ENCODE assay signal across 20 cellular contexts in genomic region chr6:51630011-51630410, GRCh38.
A peak's percentile ranks its signal among the peaks of the same experiment; 100 is the strongest.
DNase-seq lines count a peak whose midpoint lies in the region; TF ChIP-seq lines count a peak whose summit lies in the region.
"Had no signal": no experiment of that assay in that cellular context is flagged by ENCODE, and none has a peak within 500 bp of the region (broad histone marks: within the 10 kb centered on the region; RNA-seq: fewer than 3 reads in every experiment).

No MANE protein-coding gene starts in this region.

- TF ChIP-seq CTCF in neural crest cell (conservative IDR thresholded peaks at IDR 0.05): no peak

- no peaks in the 10 kb centered on the region for H3K9me3 ChIP-seq in MG63
- H3K9me3 ChIP-seq: A549 had no signal

- H3K4me1 Mint-ChIP-seq in neural crest cell: peaks cover 41% of the 10 kb centered on the region
- H3K4me1 Mint-ChIP-seq: B cell had no signal

- no peaks in the 10 kb centered on the region for H3K27me3 Mint-ChIP-seq in neural crest cell (ENCODE audit: low read depth)
- H3K27me3 Mint-ChIP-seq: B cell; CD4-positive, alpha-beta T cell had no signal

- H3K9me3 Mint-ChIP-seq in neural crest cell: peaks cover 8% of the 10 kb centered on the region

- peak; percentile 56 for DNase-seq in COLO829 (ENCODE audit: low spot score)
- DNase-seq in SK-MEL-5 (ENCODE audit: low read depth, low spot score): peak; percentile 78
- DNase-seq in neural crest cell (ENCODE audit: low read depth, low spot score): no peak
- DNase-seq in MG63: no peak
- no peak for DNase-seq in NCI-H526 treated with DMSO at 0.1 percent for 48 hours (lab: John Stamatoyannopoulos, UW)
- DNase-seq: AML-193; CD4-positive, alpha-beta T cell; CD8-positive, alpha-beta T cell; COR-L47; DMS 273 treated with DMSO at 0.1 percent for 48 hours; DMS153; DMS53; DMS79; DND-41; EL; GDM1 had no signal

- H3K27ac Mint-ChIP-seq in neural crest cell (ENCODE audit: unreplicated experiment): no peak overlapping the region
- H3K27ac Mint-ChIP-seq: B cell; CD4-positive, alpha-beta T cell; CD8-positive, alpha-beta T cell had no signal

- H3K36me3 ChIP-seq in MG63: no peaks in the 10 kb centered on the region
- H3K36me3 ChIP-seq: BLaER1 treated with 17β-estradiol and CSF1 and Interleukin-3, amounts not matched to agents 10 nM and 100 nM had no signal

- H3K4me3 Mint-ChIP-seq in neural crest cell: peak overlapping the region; percentile 11
- H3K4me3 Mint-ChIP-seq: B cell; CD4-positive, alpha-beta T cell; CD8-positive, alpha-beta T cell had no signal

- H3K36me3 Mint-ChIP-seq in neural crest cell (ENCODE audit: low read depth): peaks cover 7% of the 10 kb centered on the region
- H3K36me3 Mint-ChIP-seq: CD8-positive, alpha-beta T cell had no signal

- no peak overlapping the region for H3K4me3 ChIP-seq in MG63
- H3K4me3 ChIP-seq: A549; BLaER1 treated with 17β-estradiol and CSF1 and Interleukin-3, amounts not matched to agents 10 nM and 100 nM; GM12878 had no signal

- H3K27me3 ChIP-seq in MG63: no peaks in the 10 kb centered on the region
- H3K27me3 ChIP-seq: BLaER1 treated with 17β-estradiol and CSF1 and Interleukin-3, amounts not matched to agents 10 nM and 100 nM had no signal

- in situ Hi-C loops in SK-MEL-5 (cut with HindIII; ENCODE audit: low pct_unique_long_range_greater_than_20kb, low sequenced_read_pairs): no loop called here

Comparison
In these comparisons a context has a peak if more than half of its experiments do, and no peak if none do; other contexts are left out.
1. DNase-seq: peak in COLO829 (single experiment) and SK-MEL-5 (single experiment); none in neural crest cell (single experiment), MG63 (single experiment) and NCI-H526 treated with DMSO at 0.1 percent for 48 hours (single experiment).